In genomic region chr5:106843812-106844416, GRCh38 we compare ENCODE assay signal across 10 cellular contexts.
DNase-seq lines count a peak whose midpoint lies in the region; ATAC-seq, FAIRE-seq and TF ChIP-seq lines count a peak whose summit lies in the region.
"Had no signal": no experiment of that assay in that cellular context is flagged by ENCODE, and none has a peak within 500 bp of the region (broad histone marks: within the 10 kb centered on the region; RNA-seq: fewer than 3 reads in every experiment).

No MANE protein-coding gene starts in this region.

- no peak overlapping the region for H2BK5ac ChIP-seq in mesenchymal stem cell (ENCODE audit: low read depth, low read length, poor library complexity, severe bottlenecking)

- H3K4me1 Mint-ChIP-seq in WTC11 = peaks cover 6% of the 10 kb centered on the region

- no peak overlapping the region for H2BK120ac ChIP-seq in mesenchymal stem cell (ENCODE audit: low read depth, low read length)

- no peak overlapping the region for H3K4ac ChIP-seq in mesenchymal stem cell (ENCODE audit: low read depth in 1 of 2, low read length in 2 of 2)

- H3K4me2 ChIP-seq in mesenchymal stem cell (ENCODE audit: low read length, poor library complexity, severe bottlenecking) = no peak overlapping the region

- no peak overlapping the region for H4K8ac ChIP-seq in mesenchymal stem cell (ENCODE audit: low read length)

- peaks cover 18% of the 10 kb centered on the region for H3K9me3 Mint-ChIP-seq in WTC11
- H3K9me3 Mint-ChIP-seq: stimulated activated naive CD8-positive, alpha-beta T cell treated with anti-CD3 and anti-CD28 coated beads, Interleukin-15, Interleukin-2, amounts not matched to agents 100 ng/mL and 50 ng/mL, for 24 hours had no signal

- H2BK15ac ChIP-seq in mesenchymal stem cell (ENCODE audit: low read depth, poor library complexity, severe bottlenecking) = no peak overlapping the region

- H3K9ac ChIP-seq in mesenchymal stem cell (ENCODE audit: low read length) = no peak overlapping the region
- H3K9ac ChIP-seq: parathyroid adenoma had no signal

- WGBS in mesenchymal stem cell = 96% methylated on average over 2 of the region's 4 CpGs

- FAIRE-seq in frontal cortex (lab: Jason Lieb, UNC) (no peak), GM19239 (lab: Jason Lieb, UNC) (no peak)

- no peak overlapping the region for H4K91ac ChIP-seq in mesenchymal stem cell (ENCODE audit: low read length)

- H3K4me1 ChIP-seq in mesenchymal stem cell (ENCODE audit: control insufficient read depth, insufficient read depth, low read depth, low read length) = no peaks in the 10 kb centered on the region
- H3K4me1 ChIP-seq in tibial artery = no peaks in the 10 kb centered on the region
- H3K4me1 ChIP-seq: parathyroid adenoma had no signal

- H3K14ac ChIP-seq in mesenchymal stem cell (ENCODE audit: low read length in 2 of 2) = no peak overlapping the region

- no peak overlapping the region for H2AFZ ChIP-seq in mesenchymal stem cell (ENCODE audit: low read depth, low read length)
- H2AFZ ChIP-seq: parathyroid adenoma had no signal

- CTCF ChIA-PET in WTC11 (lab: Charles Lee) = interaction anchor here (0.6 to 1.6 kb wide), 6 partner anchors 10 to 1285 kb away, joined by 3 to 5 read pairs (median 3); no protein-coding TSS in a partner anchor

- no peak overlapping the region for H3K18ac ChIP-seq in mesenchymal stem cell (ENCODE audit: low read depth in 1 of 2, low read length in 2 of 2)

- POLR2A ChIA-PET in WTC11 (lab: Charles Lee) = no interaction called here

- no peak overlapping the region for H2BK12ac ChIP-seq in mesenchymal stem cell (ENCODE audit: low read length in 2 of 2)

- no peaks in the 10 kb centered on the region for H3K27me3 Mint-ChIP-seq in WTC11 (ENCODE audit: low read depth)
- H3K27me3 Mint-ChIP-seq: stimulated activated naive CD8-positive, alpha-beta T cell treated with anti-CD3 and anti-CD28 coated beads, Interleukin-15, Interleukin-2, amounts not matched to agents 100 ng/mL and 50 ng/mL, for 24 hours had no signal

- peaks cover 12% of the 10 kb centered on the region for H3K36me3 Mint-ChIP-seq in WTC11

- no peaks in the 10 kb centered on the region for H3K9me3 ChIP-seq in mesenchymal stem cell (ENCODE audit: control insufficient read depth, low read length)
- no peaks in the 10 kb centered on the region for H3K9me3 ChIP-seq in tibial artery

- ATAC-seq in HG03378 (IDR thresholded peaks at IDR 0.05; ENCODE audit: unreplicated experiment) (peak; percentile 75), WTC11 (peak; percentile 96), GM19328 (IDR thresholded peaks at IDR 0.05; ENCODE audit: unreplicated experiment) (no peak)

- H3K27ac Mint-ChIP-seq in WTC11 = peak overlapping the region; percentile 50; the same call in 1 of the 2 replicates
- H3K27ac Mint-ChIP-seq: stimulated activated naive CD8-positive, alpha-beta T cell treated with anti-CD3 and anti-CD28 coated beads, Interleukin-15, Interleukin-2, amounts not matched to agents 100 ng/mL and 50 ng/mL, for 24 hours had no signal

- no peak overlapping the region for H3K23ac ChIP-seq in mesenchymal stem cell (ENCODE audit: low read length in 2 of 2)

- no peak for DNase-seq in WTC11 (ENCODE audit: low spot score)
- peak; percentile 34 for DNase-seq in mesenchymal stem cell
- no peak for DNase-seq in frontal cortex (ENCODE audit: low spot score in 2 of 2)
- DNase-seq in GM19239 (ENCODE audit: insufficient read length, low spot score) = no peak
- no peak for DNase-seq in tibial artery

- H2AK5ac ChIP-seq in mesenchymal stem cell (ENCODE audit: low read length, severe bottlenecking) = no peak overlapping the region

- no peak overlapping the region for H3K4me3 Mint-ChIP-seq in WTC11
- H3K4me3 Mint-ChIP-seq: stimulated activated naive CD8-positive, alpha-beta T cell treated with anti-CD3 and anti-CD28 coated beads, Interleukin-15, Interleukin-2, amounts not matched to agents 100 ng/mL and 50 ng/mL, for 24 hours had no signal

- intact Hi-C loops in tibial artery (cut with DNase I; ENCODE audit: low total_unique reads) = no loop called here

- H3K27me3 ChIP-seq in mesenchymal stem cell (ENCODE audit: control insufficient read depth in 1 of 2, insufficient read depth in 1 of 2, low read length in 2 of 2) (no peaks in the 10 kb centered on the region), tibial artery (no peaks in the 10 kb centered on the region)

- TF ChIP-seq CTCF in GM12872 (IDR thresholded peaks at IDR 0.05; ENCODE audit: insufficient read depth, low read depth, low read length) = peak; percentile 28; the same call in 1 of the 3 replicates
- 0 out of 2 replicates have a peak, but pooled peaks have one; percentile 22 for TF ChIP-seq CTCF in WTC11 (IDR thresholded peaks at IDR 0.05)
- no peak for TF ChIP-seq CTCF in tibial artery (IDR thresholded peaks at IDR 0.05)

- H3K79me1 ChIP-seq in mesenchymal stem cell (replicated peaks; ENCODE audit: low read length, poor library complexity, severe bottlenecking) = no peaks in the 10 kb centered on the region

- H3K36me3 ChIP-seq in mesenchymal stem cell (ENCODE audit: control insufficient read depth in 1 of 2, insufficient read depth in 2 of 2, low read depth in 1 of 2, low read length in 2 of 2) (no peaks in the 10 kb centered on the region), tibial artery (no peaks in the 10 kb centered on the region)

- no peak overlapping the region for H3K27ac ChIP-seq in mesenchymal stem cell (ENCODE audit: low read length, poor library complexity, severe bottlenecking)
- H3K27ac ChIP-seq in tibial artery = no peak overlapping the region
- H3K27ac ChIP-seq: parathyroid adenoma had no signal

- H3K4me3 ChIP-seq in mesenchymal stem cell (ENCODE audit: insufficient read depth in 1 of 2, low read depth in 1 of 2, low read length in 2 of 2) (no peak overlapping the region), tibial artery (no peak overlapping the region)

TF ChIP-seq in WTC11, 78 proteins besides CTCF, POLR2A, EP300 and RAD21:
- TF ChIP-seq NFYB (CRISPR knock-in tag; conservative IDR thresholded peaks at IDR 0.05; ENCODE audit: low read depth) = no peak

Comparison
In these comparisons a context has a peak if more than half of its experiments do, and no peak if none do; other contexts are left out.
1. CTCF ChIP-seq: peak in GM12872 (single experiment) and WTC11 (single experiment); none in tibial artery (0 of 2).